9 cellular contexts compared by ENCODE assay signal in genomic region chr12:45745861-45746277, GRCh38. TPM values are rescaled to one million over a fixed set of nuclear protein-coding genes. Genes with fewer than 3 reads are reported as not detected.
DNase-seq lines count a peak whose midpoint lies in the region; ATAC-seq, FAIRE-seq and TF ChIP-seq lines count a peak whose summit lies in the region.
"Had no signal": no experiment of that assay in that cellular context is flagged by ENCODE, and none has a peak within 500 bp of the region (broad histone marks: within the 10 kb centered on the region; RNA-seq: fewer than 3 reads in every experiment).

No MANE protein-coding gene starts in this region.

- H3K9me3 Mint-ChIP-seq in neural progenitor cell: peaks cover 37% of the 10 kb centered on the region

- H3K79me2 ChIP-seq in neural progenitor cell (ENCODE audit: low read depth): peaks cover 100% of the 10 kb centered on the region

- H3K27ac Mint-ChIP-seq in neural progenitor cell: no peak overlapping the region

- no peaks in the 10 kb centered on the region for H3K4me1 Mint-ChIP-seq in neural progenitor cell

- DNase-seq in NCI-H146 treated with DMSO at 0.1 percent for 48 hours (lab: John Stamatoyannopoulos, UW; ENCODE audit: unreplicated experiment): peak; percentile 25
- no peak for DNase-seq in neural progenitor cell (ENCODE audit: low spot score)
- DNase-seq in NCI-H1436 treated with DMSO at 0.1 percent for 48 hours (lab: John Stamatoyannopoulos, UW): no peak
- DNase-seq in stimulated activated CD4-positive, alpha-beta T cell treated with anti-CD3 and anti-CD28 coated beads, Interleukin-4, amount 100 ng/mL, for 24 hours: no peak
- DNase-seq in activated CD4-positive, alpha-beta T cell treated with anti-CD3 and anti-CD28 coated beads, Interleukin-2, amount 50 U/mL, for 4 hours: no peak
- DNase-seq: nucleus accumbens had no signal

- H2AFZ ChIP-seq in neural progenitor cell (replicated peaks): no peak overlapping the region

- ATAC-seq in HG03520 (IDR thresholded peaks at IDR 0.05; ENCODE audit: unreplicated experiment): no peak

- H3K4me3 ChIP-seq in neural progenitor cell: no peak overlapping the region

- H3K4me1 ChIP-seq in neural progenitor cell: peaks cover 6% of the 10 kb centered on the region

- peak; percentile 89 for FAIRE-seq in G401.6 (lab: Jason Lieb, UNC)
- FAIRE-seq in colon (lab: Jason Lieb, UNC): peak; percentile 86

- no peaks in the 10 kb centered on the region for H3F3A ChIP-seq in neural progenitor cell (ENCODE audit: low read depth)

- H3K27me3 Mint-ChIP-seq in neural progenitor cell (ENCODE audit: insufficient read depth, low read depth): peaks cover 2% of the 10 kb centered on the region

- no peak overlapping the region for H3K9ac ChIP-seq in neural progenitor cell

- no peaks in the 10 kb centered on the region for H3K27me3 ChIP-seq in neural progenitor cell

- peaks cover 11% of the 10 kb centered on the region for H3K9me3 ChIP-seq in neural progenitor cell (ENCODE audit: low read depth)

- no peak overlapping the region for H3K4me2 ChIP-seq in neural progenitor cell

- no peak overlapping the region for H3K4me3 Mint-ChIP-seq in neural progenitor cell

- peaks cover 28% of the 10 kb centered on the region for H3K36me3 ChIP-seq in neural progenitor cell

- peaks cover 65% of the 10 kb centered on the region for H3K36me3 Mint-ChIP-seq in neural progenitor cell

- no peak overlapping the region for H3K27ac ChIP-seq in neural progenitor cell

- peak; percentile 21 for TF ChIP-seq CTCF in neural progenitor cell (IDR thresholded peaks at IDR 0.05)

- H4K20me1 ChIP-seq in neural progenitor cell (ENCODE audit: low read depth): peaks cover 44% of the 10 kb centered on the region

RNA-seq across cellular contexts. Expression of gene ARID2, which starts 16.4 kb away (rescaled TPM):
- 73.3 and 86.4 TPM in 2 replicates for total RNA-seq in neural progenitor cell (ENCODE audit: low replicate concordance)
